9 cellular contexts compared by ENCODE assay signal in genomic region chr9:33202552-33203300, GRCh38. TPM values are rescaled to one million over a fixed set of nuclear protein-coding genes. Genes with fewer than 3 reads are reported as not detected.
DNase-seq lines count a peak whose midpoint lies in the region; ATAC-seq and TF ChIP-seq lines count a peak whose summit lies in the region.
"Had no signal": no experiment of that assay in that cellular context is flagged by ENCODE, and none has a peak within 500 bp of the region (broad histone marks: within the 10 kb centered on the region; RNA-seq: fewer than 3 reads in every experiment).

No MANE protein-coding gene starts in this region.

- H3K27me3 ChIP-seq in vagina, result no peaks in the 10 kb centered on the region

- no peaks in the 10 kb centered on the region for H3K36me3 Mint-ChIP-seq in activated CD4-positive, alpha-beta T cell treated with anti-CD3 and anti-CD28 coated beads, Interleukin-2, amount 10 ng/mL, durations not matched to agents 7 days and 5 days (ENCODE audit: low read depth)
- H3K36me3 Mint-ChIP-seq: activated naive CD4-positive, alpha-beta T cell treated with anti-CD3 and anti-CD28 coated beads, Interleukin-2, amount 50 U/mL, for 24 hours had no signal

- no peak overlapping the region for H3K4me3 ChIP-seq in vagina

- TF ChIP-seq POLR2A in vagina (IDR thresholded peaks at IDR 0.05), result no peak

- TF ChIP-seq CTCF in vagina (IDR thresholded peaks at IDR 0.05), result no peak

- no peaks in the 10 kb centered on the region for H3K9me3 ChIP-seq in vagina

- POLR2A ChIA-PET in activated CD4-positive, alpha-beta T cell treated with anti-CD3 and anti-CD28 coated beads, Interleukin-2, amount 10 ng/mL, durations not matched to agents 7 days and 5 days (lab: Charles Lee), result no interaction called here

- intact Hi-C loops in left ventricle myocardium superior (cut with micrococcal nuclease) (no loop called here), vagina (cut with DNase I) (no loop called here)

- H3K36me3 ChIP-seq in vagina, result no peaks in the 10 kb centered on the region

- H3K4me1 Mint-ChIP-seq in activated CD4-positive, alpha-beta T cell treated with anti-CD3 and anti-CD28 coated beads, Interleukin-2, amount 10 ng/mL, durations not matched to agents 7 days and 5 days, result peaks cover 17% of the 10 kb centered on the region
- H3K4me1 Mint-ChIP-seq: activated naive CD4-positive, alpha-beta T cell treated with anti-CD3 and anti-CD28 coated beads, Interleukin-2, amount 50 U/mL, for 24 hours had no signal

- H3K27ac ChIP-seq in vagina, result peak overlapping the region; percentile 73

- no peak overlapping the region for H3K4me3 Mint-ChIP-seq in activated CD4-positive, alpha-beta T cell treated with anti-CD3 and anti-CD28 coated beads, Interleukin-2, amount 10 ng/mL, durations not matched to agents 7 days and 5 days
- H3K4me3 Mint-ChIP-seq: activated naive CD4-positive, alpha-beta T cell treated with anti-CD3 and anti-CD28 coated beads, Interleukin-2, amount 50 U/mL, for 24 hours had no signal

- peak overlapping the region; percentile 79 for H3K27ac Mint-ChIP-seq in activated CD4-positive, alpha-beta T cell treated with anti-CD3 and anti-CD28 coated beads, Interleukin-2, amount 10 ng/mL, durations not matched to agents 7 days and 5 days
- H3K27ac Mint-ChIP-seq: activated naive CD4-positive, alpha-beta T cell treated with anti-CD3 and anti-CD28 coated beads, Interleukin-2, amount 50 U/mL, for 24 hours had no signal

- CTCF ChIA-PET in activated CD4-positive, alpha-beta T cell treated with anti-CD3 and anti-CD28 coated beads, Interleukin-2, amount 10 ng/mL, durations not matched to agents 7 days and 5 days (lab: Charles Lee), result interaction anchor here (0.6 to 1.7 kb wide), 4 partner anchors 15 to 213 kb away, joined by 3 to 6 read pairs (median 5); no protein-coding TSS in a partner anchor

- H3K9me3 Mint-ChIP-seq in activated CD4-positive, alpha-beta T cell treated with anti-CD3 and anti-CD28 coated beads, Interleukin-2, amount 10 ng/mL, durations not matched to agents 7 days and 5 days, result no peaks in the 10 kb centered on the region
- H3K9me3 Mint-ChIP-seq: activated naive CD4-positive, alpha-beta T cell treated with anti-CD3 and anti-CD28 coated beads, Interleukin-2, amount 50 U/mL, for 24 hours had no signal

- H3K4me1 ChIP-seq in vagina, result peaks cover 30% of the 10 kb centered on the region

- DNase-seq in stimulated activated CD4-positive, alpha-beta T cell treated with anti-CD3 and anti-CD28 coated beads, Interleukin-2, amount 100 ng/mL, for 4 hours (ENCODE audit: low read depth), result peak; percentile 2
- DNase-seq in stimulated activated CD4-positive, alpha-beta T cell treated with anti-CD3 and anti-CD28 coated beads, Interleukin-2, amount 100 ng/mL, for 48 hours, result no peak
- peak; percentile 52 for DNase-seq in activated CD4-positive, alpha-beta T cell treated with anti-CD3 and anti-CD28 coated beads, Interleukin-2, amount 10 ng/mL, durations not matched to agents 7 days and 5 days
- peak; percentile 77 for DNase-seq in left ventricle myocardium superior
- no peak for DNase-seq in vagina (ENCODE audit: extremely low spot score in 2 of 2)
- no peak for DNase-seq in NCI-H524 treated with DMSO at 0.1 percent for 48 hours (lab: John Stamatoyannopoulos, UW)

- peaks cover 17% of the 10 kb centered on the region for H3K27me3 Mint-ChIP-seq in activated CD4-positive, alpha-beta T cell treated with anti-CD3 and anti-CD28 coated beads, Interleukin-2, amount 10 ng/mL, durations not matched to agents 7 days and 5 days

- ATAC-seq in HG03064 (IDR thresholded peaks at IDR 0.05; ENCODE audit: low read depth, unreplicated experiment) (peak; percentile 99), left ventricle myocardium superior (peak; percentile 83), SK-N-SH treated with all-trans-retinoic acid at 6 μM for 48 hours (no peak)

TF ChIP-seq in SK-N-SH treated with all-trans-retinoic acid at 6 μM for 48 hours, 23 proteins besides CTCF, POLR2A, EP300 and RAD21:
- TF ChIP-seq ZC3H10 (CRISPR knock-in tag; IDR thresholded peaks at IDR 0.05) (no peak), CREB5 (CRISPR knock-in tag; IDR thresholded peaks at IDR 0.05; ENCODE audit: low read depth) (no peak), ZNF70 (CRISPR knock-in tag; IDR thresholded peaks at IDR 0.05) (no peak), ZNF565 (CRISPR knock-in tag; conservative IDR thresholded peaks at IDR 0.05; ENCODE audit: low read depth) (no peak), RARB (CRISPR knock-in tag; IDR thresholded peaks at IDR 0.05) (no peak)

RNA-seq across cellular contexts. Expression of gene B4GALT1, which starts 35.6 kb away (rescaled TPM):
- total RNA-seq in activated CD4-positive, alpha-beta T cell treated with anti-CD3 and anti-CD28 coated beads, Interleukin-2, amount 10 ng/mL, durations not matched to agents 7 days and 5 days, result 10 to 100 TPM; 38.8 to 42.4 TPM
- 42.5 TPM for total RNA-seq in left ventricle myocardium superior
- 85.2 TPM for total RNA-seq in vagina

RNA-seq across cellular contexts. Expression of gene SPINK4, which starts 37.2 kb away (rescaled TPM):
- total RNA-seq in activated CD4-positive, alpha-beta T cell treated with anti-CD3 and anti-CD28 coated beads, Interleukin-2, amount 10 ng/mL, durations not matched to agents 7 days and 5 days, result not detected
- total RNA-seq in left ventricle myocardium superior (not detected), vagina (not detected)

Comparison
In these comparisons a context has a peak if more than half of its experiments do, and no peak if none do; other contexts are left out.
1. DNase-seq: peak in stimulated activated CD4-positive, alpha-beta T cell treated with anti-CD3 and anti-CD28 coated beads, Interleukin-2, amount 100 ng/mL, for 4 hours (single experiment), activated CD4-positive, alpha-beta T cell treated with anti-CD3 and anti-CD28 coated beads, Interleukin-2, amount 10 ng/mL, durations not matched to agents 7 days and 5 days (single experiment) and left ventricle myocardium superior (single experiment); none in stimulated activated CD4-positive, alpha-beta T cell treated with anti-CD3 and anti-CD28 coated beads, Interleukin-2, amount 100 ng/mL, for 48 hours (0 of 2), vagina (0 of 2) and NCI-H524 treated with DMSO at 0.1 percent for 48 hours (single experiment).